Comparison of ENCODE assay signal across 29 cellular contexts in genomic region chr18:27991391-27991790, GRCh38.
"Had no signal": no experiment of that assay in that cellular context is flagged by ENCODE, and none has a peak within 500 bp of the region (broad histone marks: within the 10 kb centered on the region; RNA-seq: fewer than 3 reads in every experiment).

No MANE protein-coding gene starts in this region.

- H3K36me3 ChIP-seq: breast epithelium, gastroesophageal sphincter, ovary, prostate gland, transverse colon had no signal

- H3K4me1 Mint-ChIP-seq: activated naive CD8-positive, alpha-beta T cell treated with anti-CD3 and anti-CD28 coated beads for 36 hours; central memory CD8-positive, alpha-beta T cell; natural killer cell had no signal

- FAIRE-seq: colon, TTC549 had no signal

- H3K4me1 ChIP-seq: adrenal gland, ascending aorta, breast epithelium, prostate gland, transverse colon had no signal

- H3K27ac ChIP-seq: adrenal gland, ascending aorta, breast epithelium, gastroesophageal sphincter, left ventricle myocardium inferior, ovary, prostate gland, testis, transverse colon, VCaP had no signal

- H3K27me3 Mint-ChIP-seq: activated naive CD8-positive, alpha-beta T cell treated with anti-CD3 and anti-CD28 coated beads for 36 hours; central memory CD8-positive, alpha-beta T cell had no signal

- H3K9me3 Mint-ChIP-seq: activated naive CD8-positive, alpha-beta T cell treated with anti-CD3 and anti-CD28 coated beads for 36 hours; central memory CD8-positive, alpha-beta T cell had no signal

- DNase-seq: activated CD4-positive, alpha-beta T cell treated with anti-CD3 and anti-CD28 coated beads for 4 hours; activated CD4-positive, alpha-beta T cell treated with anti-CD3 and anti-CD28 coated beads, Interleukin-2, amount 50 U/mL, for 4 hours; activated effector memory CD4-positive, alpha-beta T cell treated with Interleukin-2 at 50 U/mL for 16 hours; activated naive CD4-positive, alpha-beta T cell treated with Interleukin-2 at 50 U/mL for 16 hours; activated naive CD8-positive, alpha-beta T cell treated with anti-CD3 and anti-CD28 coated beads for 36 hours; activated T-cell treated with anti-CD3 and anti-CD28 coated beads for 4 hours; adrenal gland; effector CD8-positive, alpha-beta T cell; head of caudate nucleus; left ventricle myocardium inferior; mesendoderm; natural killer cell; ovary; retina; stimulated activated naive CD8-positive, alpha-beta T cell treated with anti-CD3 and anti-CD28 coated beads, Interleukin-15, Interleukin-2, amounts not matched to agents 100 U/mL and 50 U/mL, for 24 hours; SW 1271; T-helper 9 cell; testis; transverse colon had no signal

- H3K27ac Mint-ChIP-seq: activated naive CD8-positive, alpha-beta T cell treated with anti-CD3 and anti-CD28 coated beads for 36 hours; natural killer cell; T-helper 1 cell treated with Interleukin-12 subunit alpha and Interleukin-12 subunit beta and Interleukin-4 antibody, amounts not matched to agents 30 μg/mL and 1 μg/mL, for 36 hours had no signal

- H3K4me3 Mint-ChIP-seq: activated naive CD8-positive, alpha-beta T cell treated with anti-CD3 and anti-CD28 coated beads for 36 hours; central memory CD8-positive, alpha-beta T cell; natural killer cell; T-helper 1 cell treated with Interleukin-12 subunit alpha and Interleukin-12 subunit beta and Interleukin-4 antibody, amounts not matched to agents 30 μg/mL and 1 μg/mL, for 36 hours had no signal

- H3K9me3 ChIP-seq: adrenal gland, ascending aorta, breast epithelium, gastroesophageal sphincter, left ventricle myocardium inferior, ovary, prostate gland, testis, transverse colon had no signal

- ATAC-seq: gastroesophageal sphincter; natural killer cell; stimulated activated naive CD8-positive, alpha-beta T cell treated with anti-CD3 and anti-CD28 coated beads, Interleukin-15, Interleukin-2, amounts not matched to agents 100 U/mL and 50 U/mL, for 24 hours had no signal

- H3K27me3 ChIP-seq: adrenal gland, ascending aorta, breast epithelium, gastroesophageal sphincter, ovary, testis, transverse colon had no signal

- H3K4me3 ChIP-seq: adrenal gland, ascending aorta, breast epithelium, gastroesophageal sphincter, left ventricle myocardium inferior, lung, ovary, prostate gland, testis, transverse colon had no signal

- H3K36me3 Mint-ChIP-seq: activated naive CD8-positive, alpha-beta T cell treated with anti-CD3 and anti-CD28 coated beads for 36 hours; natural killer cell had no signal
